ENCODE assay signal across 8 cellular contexts in genomic region chr13:25114220-25114619, GRCh38. TPM values are rescaled to one million over a fixed set of nuclear protein-coding genes. Genes with fewer than 3 reads are reported as not detected.
DNase-seq lines count a peak whose midpoint lies in the region; ATAC-seq and TF ChIP-seq lines count a peak whose summit lies in the region.

No MANE protein-coding gene starts in this region.

- H3K36me3 ChIP-seq in BLaER1 (no peaks in the 10 kb centered on the region), NT2/D1 (ENCODE audit: insufficient read depth, insufficient read length, low read length) (no peaks in the 10 kb centered on the region)

- TF ChIP-seq POLR2A in erythroblast (IDR thresholded peaks at IDR 0.05; ENCODE audit: low read length), result no peak

- peak overlapping the region; percentile 7; the same call in 1 of the 2 replicates for H3K4me3 ChIP-seq in BLaER1
- no peak overlapping the region for H3K4me3 ChIP-seq in NT2/D1 (ENCODE audit: insufficient read length, low read depth)

- H3K9me3 Mint-ChIP-seq in naive B cell, result no peaks in the 10 kb centered on the region
- H3K9me3 Mint-ChIP-seq in stimulated activated naive CD8-positive, alpha-beta T cell treated with anti-CD3 and anti-CD28 coated beads, Interleukin-15, amount 100 ng/mL, for 72 hours, result no peaks in the 10 kb centered on the region

- no peak overlapping the region for H3K4me3 Mint-ChIP-seq in naive B cell
- no peak overlapping the region for H3K4me3 Mint-ChIP-seq in stimulated activated naive CD8-positive, alpha-beta T cell treated with anti-CD3 and anti-CD28 coated beads, Interleukin-15, amount 100 ng/mL, for 72 hours

- H3K36me3 Mint-ChIP-seq in naive B cell, result no peaks in the 10 kb centered on the region

- peak overlapping the region; percentile 78 for H3K27ac ChIP-seq in BLaER1

- DNase-seq in GM19238 (ENCODE audit: insufficient read length, low spot score), result peak; percentile 33
- DNase-seq in HT1080 (ENCODE audit: low read depth), result peak; percentile 81
- peak; percentile 75 for DNase-seq in NT2/D1 (ENCODE audit: low read depth, low spot score)
- DNase-seq in activated CD8-positive, alpha-beta memory T cell treated with anti-CD3 and anti-CD28 coated beads, Interleukin-2, amount 50 U/mL, for 48 hours, result peak; percentile 78
- DNase-seq in erythroblast (lab: John Stamatoyannopoulos, UW), result peak; percentile 72 to 84
- DNase-seq in naive B cell, result peak; percentile 56
- peak; percentile 57 to 66 for DNase-seq in stimulated activated naive CD8-positive, alpha-beta T cell treated with anti-CD3 and anti-CD28 coated beads, Interleukin-15, amount 100 ng/mL, for 72 hours

- no peaks in the 10 kb centered on the region for H3K27me3 ChIP-seq in BLaER1
- H3K27me3 ChIP-seq in NT2/D1 (ENCODE audit: insufficient read depth, insufficient read length), result no peaks in the 10 kb centered on the region

- peak overlapping the region; percentile 75 for H3K4me2 ChIP-seq in BLaER1

- H3K9ac ChIP-seq in BLaER1 (peak overlapping the region; percentile 25; the same call in 1 of the 2 replicates), NT2/D1 (ENCODE audit: insufficient read length, low read depth) (no peak overlapping the region)

- H3K27ac Mint-ChIP-seq in naive B cell, result peak overlapping the region in 2 of 6 donors; percentile 28 to 56
- peak overlapping the region in 1 of 2 donors; percentile 63 for H3K27ac Mint-ChIP-seq in stimulated activated naive CD8-positive, alpha-beta T cell treated with anti-CD3 and anti-CD28 coated beads, Interleukin-15, amount 100 ng/mL, for 72 hours

- H3K9me3 ChIP-seq in BLaER1 (no peaks in the 10 kb centered on the region), NT2/D1 (ENCODE audit: insufficient read depth, low read length) (no peaks in the 10 kb centered on the region)

- peaks cover 0 to 5% (median 0%) of the 10 kb centered on the region in 3 donors for H3K4me1 Mint-ChIP-seq in naive B cell
- H3K4me1 Mint-ChIP-seq in stimulated activated naive CD8-positive, alpha-beta T cell treated with anti-CD3 and anti-CD28 coated beads, Interleukin-15, amount 100 ng/mL, for 72 hours, result peaks cover 5% of the 10 kb centered on the region

- peaks cover 18 to 39% (median 20%) of the 10 kb centered on the region in 3 donors for H3K27me3 Mint-ChIP-seq in naive B cell
- peaks cover 26% of the 10 kb centered on the region for H3K27me3 Mint-ChIP-seq in stimulated activated naive CD8-positive, alpha-beta T cell treated with anti-CD3 and anti-CD28 coated beads, Interleukin-15, amount 100 ng/mL, for 72 hours

- peak; percentile 86 for ATAC-seq in naive B cell (ENCODE audit: low read depth in 2 of 2)
- ATAC-seq in stimulated activated naive CD8-positive, alpha-beta T cell treated with anti-CD3 and anti-CD28 coated beads, Interleukin-15, amount 100 ng/mL, for 72 hours, result peak; percentile 75

- H4K20me1 ChIP-seq in BLaER1, result no peaks in the 10 kb centered on the region

- peaks cover 71% of the 10 kb centered on the region for H3K4me1 ChIP-seq in BLaER1
- no peaks in the 10 kb centered on the region for H3K4me1 ChIP-seq in NT2/D1 (ENCODE audit: insufficient read depth, insufficient read length)

RNA-seq across cellular contexts. Expression of gene PABPC3, which starts 18.3 kb away (rescaled TPM):
- 0.20 and 0.27 TPM in 2 replicates for total RNA-seq in HT1080 (2014; rRNA removed; shearing (Covaris generic))
- polyA plus RNA-seq in HT1080 (2015; cell fraction: cytosol; rRNA removed), result 0.33 and 0.44 TPM in 2 replicates
- polyA plus RNA-seq in HT1080 (2015; cell fraction: nucleus; rRNA removed), result 0.26 and 0.28 TPM in 2 replicates
- under 1 TPM in 5 of 6 donors, not detected in 1; 0.08 to 0.14 (median 0.09) TPM for polyA plus RNA-seq in naive B cell (ENCODE audit: low read depth in 6 of 6)

RNA-seq across cellular contexts. Expression of gene AMER2, which starts 57.9 kb away (rescaled TPM):
- not detected in 2 replicates for total RNA-seq in HT1080 (2014; rRNA removed; shearing (Covaris generic))
- not detected in 2 replicates for polyA plus RNA-seq in HT1080 (2015; cell fraction: cytosol; rRNA removed)
- not detected in 2 replicates for polyA plus RNA-seq in HT1080 (2015; cell fraction: nucleus; rRNA removed)
- polyA plus RNA-seq in naive B cell (ENCODE audit: low read depth in 6 of 6), result not detected
